In genomic region chr7:26376208-26376917, GRCh38 we compare ENCODE assay signal across 8 cellular contexts.
DNase-seq lines count a peak whose midpoint lies in the region; ATAC-seq and TF ChIP-seq lines count a peak whose summit lies in the region.

No MANE protein-coding gene starts in this region.

- BruUV-seq in A673 (replicated peaks; lab: Mats Ljungman, UMichigan) = no TSS peak

- POLR2A ChIA-PET in A673 (lab: Charles Lee; ENCODE audit: low non-redundant PET) = no interaction called here

- intact Hi-C loops in A673 (cut with micrococcal nuclease; ENCODE audit: unreplicated experiment) = loop anchor here (5.0 kb wide), 1 partner anchor 126 kb away; no protein-coding TSS in a partner anchor

- TF ChIP-seq CTCF in A673 (conservative IDR thresholded peaks at IDR 0.05; ENCODE audit: low read depth, low read length) = no peak
- TF ChIP-seq CTCF in right atrium auricular region (IDR thresholded peaks at IDR 0.05) = no peak

- peak overlapping the region; percentile 25 for H3K4me3 ChIP-seq in A673 (ENCODE audit: low read depth, low read length, poor library complexity, severe bottlenecking)
- H3K4me3 ChIP-seq in right atrium auricular region = peak overlapping the region; percentile 22 to 37

- H3K36me3 ChIP-seq in A673 (ENCODE audit: insufficient read depth, low read length, poor library complexity, severe bottlenecking) = no peaks in the 10 kb centered on the region
- H3K36me3 ChIP-seq in right atrium auricular region = no peaks in the 10 kb centered on the region

- CTCF ChIA-PET in A673 (lab: Charles Lee) = interaction anchor here (1.0 kb wide), 1 partner anchor 291 kb away, joined by 5 read pairs; no protein-coding TSS in a partner anchor

- DNase-seq in A673 (ENCODE audit: low spot score) (no peak), NCI-H510A treated with DMSO at 0.1 percent for 48 hours (lab: John Stamatoyannopoulos, UW) (peak; percentile 81), activated gamma-delta T cell (lab: John Stamatoyannopoulos, UW) (peak; percentile 37), right atrium auricular region (ENCODE audit: low spot score) (no peak), putamen (ENCODE audit: low spot score) (peak; percentile 49)

- H3K4me1 ChIP-seq in A673 (ENCODE audit: insufficient read depth, low read length, poor library complexity, severe bottlenecking) (peaks cover 11% of the 10 kb centered on the region), right atrium auricular region (peaks cover 0 to 7% of the 10 kb centered on the region in 2 donors)

- ATAC-seq in GM18867 (IDR thresholded peaks at IDR 0.05; ENCODE audit: unreplicated experiment) (peak; percentile 40), HG03097 (IDR thresholded peaks at IDR 0.05; ENCODE audit: low FRiP score, unreplicated experiment) (peak; percentile 27), GM18870 (IDR thresholded peaks at IDR 0.05; ENCODE audit: unreplicated experiment) (no peak)

- H3K27ac ChIP-seq in A673 (ENCODE audit: low read depth, low read length, poor library complexity, severe bottlenecking) (no peak overlapping the region), right atrium auricular region (no peak overlapping the region)

- H3K27me3 ChIP-seq in A673 (replicated peaks; ENCODE audit: insufficient read depth, low read depth, low read length, poor library complexity) (peaks cover 96% of the 10 kb centered on the region), right atrium auricular region (peaks cover 25 to 43% of the 10 kb centered on the region in 2 donors)

- no peaks in the 10 kb centered on the region for H3K9me3 ChIP-seq in A673 (ENCODE audit: low read depth, low read length, poor library complexity, severe bottlenecking)
- no peaks in the 10 kb centered on the region for H3K9me3 ChIP-seq in right atrium auricular region

Comparison
In these comparisons a context has a peak if more than half of its experiments do, and no peak if none do; other contexts are left out.
1. DNase-seq: peak in NCI-H510A treated with DMSO at 0.1 percent for 48 hours (single experiment), activated gamma-delta T cell (single experiment) and putamen (single experiment); none in A673 (single experiment) and right atrium auricular region (single experiment).